ENCODE assay signal across 21 cellular contexts in the genomic region with DNA sequence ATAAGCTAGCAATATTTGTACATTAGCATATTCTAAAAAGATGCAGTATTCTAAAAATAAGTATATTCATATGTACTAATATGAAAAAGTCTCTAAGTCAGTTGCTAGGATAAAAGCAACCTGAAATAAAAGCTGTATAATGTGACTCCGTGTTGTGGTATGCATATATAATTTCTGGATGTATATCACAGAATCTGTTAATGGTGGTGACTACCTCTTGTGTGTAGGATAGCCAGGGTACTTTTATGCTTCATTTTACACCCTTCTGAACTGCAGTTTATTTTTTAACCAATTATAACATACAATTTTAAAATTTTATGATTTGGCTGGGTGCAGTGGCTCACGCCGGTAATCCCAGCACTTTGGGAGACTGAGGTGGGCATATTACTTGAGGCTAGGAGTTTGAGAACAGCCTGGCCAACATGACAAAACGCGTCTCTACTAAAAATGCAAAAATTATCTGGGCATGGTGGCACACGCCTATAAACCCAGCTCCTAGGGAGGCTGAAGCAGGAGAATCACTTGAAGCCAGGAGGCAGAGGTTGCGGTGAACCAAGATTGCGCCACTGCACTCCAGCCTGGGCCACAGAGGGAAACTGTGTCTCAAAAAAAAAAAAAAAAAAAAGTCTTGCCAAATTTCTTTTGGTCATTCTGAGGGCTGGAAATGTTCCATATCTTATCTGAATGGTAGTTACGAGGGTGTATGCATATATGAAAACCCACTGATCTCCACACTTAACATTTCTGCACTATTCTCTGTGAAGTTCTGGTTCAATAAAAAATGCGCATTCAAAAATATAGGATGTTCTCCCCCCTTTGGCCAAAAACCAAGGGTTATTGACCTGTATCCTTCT. TPM values are rescaled to one million over a fixed set of nuclear protein-coding genes. Genes with fewer than 3 reads are reported as not detected.
DNase-seq lines count a peak whose midpoint lies in the region; ATAC-seq and TF ChIP-seq lines count a peak whose summit lies in the region.
"Had no signal": no experiment of that assay in that cellular context is flagged by ENCODE, and none has a peak within 500 bp of the region (broad histone marks: within the 10 kb centered on the region; RNA-seq: fewer than 3 reads in every experiment).

No MANE protein-coding gene starts in this region.

- no peak for TF ChIP-seq EP300 in SK-N-SH (IDR thresholded peaks at IDR 0.05; ENCODE audit: borderline replicate concordance in 1 of 2, low read depth in 1 of 2, low read length in 1 of 2)

- no peak overlapping the region for H3K4me3 ChIP-seq in SK-N-SH (ENCODE audit: low read depth in 2 of 2, low read length in 1 of 2)
- no peak overlapping the region for H3K4me3 ChIP-seq in PC-9

- DNase-seq in SK-N-SH (no peak), PC-9 (no peak), islet precursor cell (peak; percentile 29), superior temporal gyrus (ENCODE audit: extremely low spot score) (no peak), kidney tubule cell (ENCODE audit: low spot score) (no peak), HK-2 (ENCODE audit: unreplicated experiment) (no peak)
- DNase-seq: AML-193; CD8-positive, alpha-beta T cell; IMR-90; NCI-H1092; NCI-H146; NCI-H2029; NCI-H2227 treated with DMSO at 0.1 percent for 48 hours; NCI-H510A treated with DMSO at 0.1 percent for 48 hours; NCI-H774; SIG-M5; T-helper 1 cell had no signal

- 99% methylated on average over 10 of the region's 10 CpGs for WGBS in SK-N-SH (ENCODE audit: low lambda C conversion rate)

- H2AFZ ChIP-seq in SK-N-SH (ENCODE audit: low read depth) (0 out of 2 replicates have a peak overlapping the region, but pooled peaks have one; percentile 8), PC-9 (no peak overlapping the region)

- intact Hi-C loops in PC-9 (cut with micrococcal nuclease; ENCODE audit: unreplicated experiment), result no loop called here

- no peaks in the 10 kb centered on the region for H4K20me1 ChIP-seq in SK-N-SH (ENCODE audit: insufficient read depth)
- no peaks in the 10 kb centered on the region for H4K20me1 ChIP-seq in PC-9 (ENCODE audit: insufficient read depth)

- H3K9ac ChIP-seq in SK-N-SH, result no peak overlapping the region
- H3K9ac ChIP-seq: KMS-11 had no signal

- POLR2A ChIA-PET in SK-N-SH (lab: Yijun Ruan, JAX), result no interaction called here
- POLR2A ChIA-PET in PC-9 (lab: Charles Lee; ENCODE audit: unreplicated experiment), result interaction anchor here (0.6 kb wide), 1 partner anchor 423 kb away, joined by 3 read pairs; no protein-coding TSS in a partner anchor

- H3F3A ChIP-seq in SK-N-SH (replicated peaks; ENCODE audit: insufficient read depth) (peaks cover 13% of the 10 kb centered on the region), PC-9 (ENCODE audit: insufficient read depth, low read depth) (no peaks in the 10 kb centered on the region)

- H3K36me3 ChIP-seq in SK-N-SH (replicated peaks in 1 of 2; ENCODE audit: control insufficient read depth in 1 of 2, insufficient read depth in 2 of 2, low read length in 1 of 2) (peaks cover 0 to 2% of the 10 kb centered on the region in 2 experiments), PC-9 (ENCODE audit: low read depth) (no peaks in the 10 kb centered on the region)

- no peaks in the 10 kb centered on the region for H3K79me2 ChIP-seq in SK-N-SH (ENCODE audit: insufficient read depth)
- no peaks in the 10 kb centered on the region for H3K79me2 ChIP-seq in PC-9 (ENCODE audit: low read depth)

- H3K4me1 ChIP-seq in SK-N-SH (ENCODE audit: control insufficient read depth in 1 of 2, insufficient read depth in 2 of 2, low read depth in 1 of 2, low read length in 1 of 2), result peaks cover 8 to 32% of the 10 kb centered on the region in 2 experiments; a peak in 2 of 4 replicates
- 0 out of 2 replicates have a peak, but pooled peaks cover 10% of the 10 kb centered on the region for H3K4me1 ChIP-seq in PC-9 (replicated peaks; ENCODE audit: insufficient read depth)

- H3K4me2 ChIP-seq in SK-N-SH, result no peak overlapping the region
- peak overlapping the region; percentile 41; the same call in 1 of the 2 replicates for H3K4me2 ChIP-seq in PC-9
- H3K4me2 ChIP-seq: KMS-11 had no signal

- H3K27ac ChIP-seq in SK-N-SH (ENCODE audit: low read depth in 2 of 2, low read length in 1 of 2) (no peak overlapping the region), PC-9 (no peak overlapping the region)
- H3K27ac ChIP-seq: KMS-11 had no signal

- no peak for ATAC-seq in SK-N-SH treated with all-trans-retinoic acid at 6 μM for 48 hours
- ATAC-seq in HG03442 (IDR thresholded peaks at IDR 0.05; ENCODE audit: unreplicated experiment), result no peak
- ATAC-seq: CD8-positive, alpha-beta T cell; Panc1 had no signal

- no TSS peak for BruUV-seq in PC-9 (replicated peaks; lab: Mats Ljungman, UMichigan)

- H3K9me3 ChIP-seq in SK-N-SH, result peaks cover 7% of the 10 kb centered on the region
- no peaks in the 10 kb centered on the region for H3K9me3 ChIP-seq in PC-9 (ENCODE audit: insufficient read depth, low read depth)

- TF ChIP-seq CTCF in SK-N-SH (IDR thresholded peaks at IDR 0.05) (no peak), PC-9 (conservative IDR thresholded peaks at IDR 0.05) (no peak)

- CTCF ChIA-PET in SK-N-SH (lab: Yijun Ruan, JAX) (interaction anchor here (1.0 to 2.4 kb wide), 4 partner anchors 10 to 30 kb away, joined by 3 to 16 read pairs (median 4); no protein-coding TSS in a partner anchor), PC-9 (lab: Charles Lee) (interaction anchor here (0.9 kb wide), 1 partner anchor 118 kb away, joined by 3 read pairs; no protein-coding TSS in a partner anchor)

- TF ChIP-seq RAD21 in SK-N-SH (IDR thresholded peaks at IDR 0.05; ENCODE audit: low read length), result no peak

- H3K27me3 ChIP-seq in SK-N-SH (ENCODE audit: insufficient read depth) (no peaks in the 10 kb centered on the region), PC-9 (ENCODE audit: insufficient read depth, low read depth) (no peaks in the 10 kb centered on the region)

- H3K9me2 ChIP-seq in SK-N-SH (no peaks in the 10 kb centered on the region), PC-9 (ENCODE audit: insufficient read depth) (no peaks in the 10 kb centered on the region)

TF ChIP-seq in SK-N-SH, 30 proteins besides CTCF, POLR2A, EP300 and RAD21 (continues in another document):
- TF ChIP-seq TAF1 (IDR thresholded peaks at IDR 0.05; ENCODE audit: borderline replicate concordance, low read depth, low read length) (no peak), POLR2AphosphoS5 (IDR thresholded peaks at IDR 0.05; ENCODE audit: low read depth, low read length) (no peak), RFX5 (IDR thresholded peaks at IDR 0.05; ENCODE audit: low read length) (no peak)
- TF ChIP-seq, protein P1, sequence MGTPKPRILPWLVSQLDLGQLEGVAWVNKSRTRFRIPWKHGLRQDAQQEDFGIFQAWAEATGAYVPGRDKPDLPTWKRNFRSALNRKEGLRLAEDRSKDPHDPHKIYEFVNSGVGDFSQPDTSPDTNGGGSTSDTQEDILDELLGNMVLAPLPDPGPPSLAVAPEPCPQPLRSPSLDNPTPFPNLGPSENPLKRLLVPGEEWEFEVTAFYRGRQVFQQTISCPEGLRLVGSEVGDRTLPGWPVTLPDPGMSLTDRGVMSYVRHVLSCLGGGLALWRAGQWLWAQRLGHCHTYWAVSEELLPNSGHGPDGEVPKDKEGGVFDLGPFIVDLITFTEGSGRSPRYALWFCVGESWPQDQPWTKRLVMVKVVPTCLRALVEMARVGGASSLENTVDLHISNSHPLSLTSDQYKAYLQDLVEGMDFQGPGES (IDR thresholded peaks at IDR 0.05; ENCODE audit: low read depth, low read length), result no peak

TF ChIP-seq in SK-N-SH treated with all-trans-retinoic acid at 6 μM for 48 hours, 23 proteins besides CTCF, POLR2A, EP300 and RAD21:
- TF ChIP-seq, protein P2, sequence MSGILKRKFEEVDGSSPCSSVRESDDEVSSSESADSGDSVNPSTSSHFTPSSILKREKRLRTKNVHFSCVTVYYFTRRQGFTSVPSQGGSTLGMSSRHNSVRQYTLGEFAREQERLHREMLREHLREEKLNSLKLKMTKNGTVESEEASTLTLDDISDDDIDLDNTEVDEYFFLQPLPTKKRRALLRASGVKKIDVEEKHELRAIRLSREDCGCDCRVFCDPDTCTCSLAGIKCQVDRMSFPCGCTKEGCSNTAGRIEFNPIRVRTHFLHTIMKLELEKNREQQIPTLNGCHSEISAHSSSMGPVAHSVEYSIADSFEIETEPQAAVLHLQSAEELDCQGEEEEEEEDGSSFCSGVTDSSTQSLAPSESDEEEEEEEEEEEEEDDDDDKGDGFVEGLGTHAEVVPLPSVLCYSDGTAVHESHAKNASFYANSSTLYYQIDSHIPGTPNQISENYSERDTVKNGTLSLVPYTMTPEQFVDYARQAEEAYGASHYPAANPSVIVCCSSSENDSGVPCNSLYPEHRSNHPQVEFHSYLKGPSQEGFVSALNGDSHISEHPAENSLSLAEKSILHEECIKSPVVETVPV (CRISPR knock-in tag; IDR thresholded peaks at IDR 0.05), result no peak
- TF ChIP-seq ZNF8 (CRISPR knock-in tag; IDR thresholded peaks at IDR 0.05), result no peak
- TF ChIP-seq ZFP30 (CRISPR knock-in tag; IDR thresholded peaks at IDR 0.05), result no peak
- no peak for TF ChIP-seq ESRRG (CRISPR knock-in tag; IDR thresholded peaks at IDR 0.05)

RNA-seq across cellular contexts. Expression of a gene that starts 13.7 kb away (rescaled TPM):
- 2.3 and 2.6 TPM in 2 replicates for polyA plus RNA-seq in SK-N-SH (2012; rRNA removed)
- polyA plus RNA-seq in SK-N-SH (2012; cell fraction: cytosol; rRNA removed), result 2.3 and 2.8 TPM in 2 replicates
- polyA plus RNA-seq in SK-N-SH (2012; cell fraction: nucleus; rRNA removed), result 2.6 and 4.7 TPM in 2 replicates
- 0.24 TPM in 1 of 2 replicates, not detected in the other for total RNA-seq in PC-9 (2021)
